In genomic region chr18:50307400-50307737, GRCh38 we compare ENCODE assay signal across 1 cellular context.
TF ChIP-seq lines count a peak whose summit lies in the region.

No MANE protein-coding gene starts in this region.

TF ChIP-seq in IMR-90, 13 proteins besides CTCF, POLR2A, EP300 and RAD21:
- TF ChIP-seq CEBPB (IDR thresholded peaks at IDR 0.05; ENCODE audit: low read depth, low read length) (no peak), RFX5 (IDR thresholded peaks at IDR 0.05; ENCODE audit: low read depth, low read length) (no peak), SMC3 (IDR thresholded peaks at IDR 0.05; ENCODE audit: low read depth, low read length) (no peak), USF2 (IDR thresholded peaks at IDR 0.05; ENCODE audit: low read depth, low read length) (no peak), MXI1 (IDR thresholded peaks at IDR 0.05; ENCODE audit: borderline replicate concordance, low read depth, low read length) (no peak), FOS (IDR thresholded peaks at IDR 0.05; ENCODE audit: low read depth, low read length) (no peak), MAZ (IDR thresholded peaks at IDR 0.05; ENCODE audit: borderline replicate concordance, low read depth, low read length) (no peak), MAFK (IDR thresholded peaks at IDR 0.05; ENCODE audit: low read depth, low read length) (no peak), BHLHE40 (IDR thresholded peaks at IDR 0.05; ENCODE audit: low read depth, low read length) (no peak), NFE2L2 (IDR thresholded peaks at IDR 0.05; ENCODE audit: low read depth, low read length) (no peak), CHD1 (IDR thresholded peaks at IDR 0.05; ENCODE audit: low read depth, low read length) (no peak), RCOR1 (IDR thresholded peaks at IDR 0.05; ENCODE audit: insufficient replicate concordance, low read length) (no peak)
- TF ChIP-seq, protein P1, sequence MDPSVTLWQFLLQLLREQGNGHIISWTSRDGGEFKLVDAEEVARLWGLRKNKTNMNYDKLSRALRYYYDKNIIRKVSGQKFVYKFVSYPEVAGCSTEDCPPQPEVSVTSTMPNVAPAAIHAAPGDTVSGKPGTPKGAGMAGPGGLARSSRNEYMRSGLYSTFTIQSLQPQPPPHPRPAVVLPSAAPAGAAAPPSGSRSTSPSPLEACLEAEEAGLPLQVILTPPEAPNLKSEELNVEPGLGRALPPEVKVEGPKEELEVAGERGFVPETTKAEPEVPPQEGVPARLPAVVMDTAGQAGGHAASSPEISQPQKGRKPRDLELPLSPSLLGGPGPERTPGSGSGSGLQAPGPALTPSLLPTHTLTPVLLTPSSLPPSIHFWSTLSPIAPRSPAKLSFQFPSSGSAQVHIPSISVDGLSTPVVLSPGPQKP (IDR thresholded peaks at IDR 0.05; ENCODE audit: borderline replicate concordance, low read depth, low read length): no peak
